ENCODE assay signal across 8 cellular contexts in the genomic region with DNA sequence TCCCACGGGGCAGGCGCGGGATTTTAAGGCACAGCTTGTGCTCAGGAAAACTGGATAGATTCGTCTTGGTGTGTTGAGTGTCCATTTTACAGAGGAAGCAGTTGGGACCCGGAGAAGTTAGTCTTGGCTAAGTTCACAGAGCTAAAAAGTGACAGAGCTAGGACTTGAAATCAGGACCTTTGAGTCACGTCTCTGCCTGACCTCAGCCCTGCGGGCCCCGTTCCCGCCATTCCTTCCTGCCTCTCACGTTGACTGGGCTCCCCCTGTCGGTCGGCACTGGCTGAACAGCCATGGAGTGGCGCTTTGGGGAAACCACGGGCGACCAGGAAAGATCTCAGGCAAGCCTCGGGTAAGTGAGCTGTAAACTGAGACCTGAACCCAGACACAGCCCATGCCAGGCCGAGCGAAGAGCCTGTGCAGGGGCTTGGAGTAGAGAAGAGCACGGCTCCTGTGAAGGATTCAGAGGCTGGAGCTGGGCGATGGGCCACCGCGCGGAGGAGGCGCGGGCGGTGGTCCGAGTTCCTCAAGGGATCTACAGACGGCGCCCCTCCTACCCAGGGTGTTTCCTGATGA. TPM values are rescaled to one million over a fixed set of nuclear protein-coding genes. Genes with fewer than 3 reads are reported as not detected.
DNase-seq lines count a peak whose midpoint lies in the region; ATAC-seq and TF ChIP-seq lines count a peak whose summit lies in the region.

No MANE protein-coding gene starts in this region.

- no peaks in the 10 kb centered on the region for H3K9me3 ChIP-seq in esophagus muscularis mucosa

- 27% methylated on average over 17 of the region's 29 CpGs for WGBS in esophagus muscularis mucosa

- H3K27ac ChIP-seq in esophagus muscularis mucosa (replicated peaks in 1 of 4), result no peak overlapping the region

- H3K4me1 ChIP-seq in esophagus muscularis mucosa, result peaks cover 7 to 22% (median 12%) of the 10 kb centered on the region in 4 donors

- peak; percentile 97 for TF ChIP-seq CTCF in GM12865 (IDR thresholded peaks at IDR 0.05; ENCODE audit: insufficient read depth, low read depth, low read length, missing control alignments)
- peak in 2 of 3 experiments; percentile 92 to 96 for TF ChIP-seq CTCF in esophagus muscularis mucosa (IDR thresholded peaks at IDR 0.05)

- intact Hi-C loops in esophagus muscularis mucosa (cut with DNase I), result loop anchor here (2.0 to 5.0 kb wide), 2 partner anchors 255 to 350 kb away; no protein-coding TSS in a partner anchor

- TF ChIP-seq POLR2A in esophagus muscularis mucosa (IDR thresholded peaks at IDR 0.05; ENCODE audit: low read depth), result no peak

- ATAC-seq in HG02759 (IDR thresholded peaks at IDR 0.05; ENCODE audit: unreplicated experiment) (peak; percentile 72), HG03135 (IDR thresholded peaks at IDR 0.05; ENCODE audit: unreplicated experiment) (no peak)

- H3K27me3 ChIP-seq in esophagus muscularis mucosa, result no peaks in the 10 kb centered on the region

- no peaks in the 10 kb centered on the region for H3K36me3 ChIP-seq in esophagus muscularis mucosa

- TF ChIP-seq EP300 in esophagus muscularis mucosa (IDR thresholded peaks at IDR 0.05), result no peak

- peak; percentile 91 for DNase-seq in GM12865 (ENCODE audit: low read depth)
- DNase-seq in NCI-H774 (lab: John Stamatoyannopoulos, UW), result peak; percentile 69
- DNase-seq in activated T-cell treated with anti-CD3 and anti-CD28 coated beads for 1 hour (ENCODE audit: low read depth), result peak; percentile 74
- peak; percentile 96 for DNase-seq in esophagus muscularis mucosa (ENCODE audit: extremely low spot score)
- peak; percentile 84 for DNase-seq in myocyte (ENCODE audit: low read depth)
- DNase-seq in stimulated activated CD8-positive, alpha-beta memory T cell treated with anti-CD3 and anti-CD28 coated beads, Interleukin-7, amount 100 ng/mL, for 24 hours (ENCODE audit: low read depth), result peak; percentile 76

- peak overlapping the region; percentile 35 for H3K4me3 ChIP-seq in GM12865 (ENCODE audit: low read depth, low read length)
- H3K4me3 ChIP-seq in esophagus muscularis mucosa, result peak overlapping the region; percentile 41 to 56 (median 48)

RNA-seq across cellular contexts. Expression of a gene that starts 54.1 kb away (rescaled TPM):
- total RNA-seq in esophagus muscularis mucosa (10 to 100 TPM in 2 of 4 donors, 1 to 10 TPM in 2; 3.7 to 11.0 (median 7.7) TPM), myocyte (0.24 TPM in 1 of 2 replicates, not detected in the other)
- polyA plus RNA-seq in myocyte (2012), result 0.24 TPM
